ENCODE assay signal across 25 cellular contexts in genomic region chr6:25981529-25982263, GRCh38. TPM values are rescaled to one million over a fixed set of nuclear protein-coding genes. Genes with fewer than 3 reads are reported as not detected.
DNase-seq lines count a peak whose midpoint lies in the region; ATAC-seq lines count a peak whose summit lies in the region.
"Had no signal": no experiment of that assay in that cellular context is flagged by ENCODE, and none has a peak within 500 bp of the region (broad histone marks: within the 10 kb centered on the region; RNA-seq: fewer than 3 reads in every experiment).

No MANE protein-coding gene starts in this region.

- no peaks in the 10 kb centered on the region for H3K27me3 Mint-ChIP-seq in activated naive CD4-positive, alpha-beta T cell treated with anti-CD3 and anti-CD28 coated beads for 36 hours (ENCODE audit: low read depth)
- no peaks in the 10 kb centered on the region for H3K27me3 Mint-ChIP-seq in T-cell
- no peaks in the 10 kb centered on the region for H3K27me3 Mint-ChIP-seq in stimulated activated naive B cell treated with anti-CD40 and anti-IgM and Interleukin-4, amounts not matched to agents 10 μg/mL and 1 μg/mL and 100 μg/mL, for 72 hours

- CTCF ChIA-PET in activated naive CD4-positive, alpha-beta T cell treated with anti-CD3 and anti-CD28 coated beads for 36 hours (lab: Charles Lee), result interaction anchor here (1.3 to 3.2 kb wide), 3 partner anchors 10 to 13 kb away, joined by 4 to 16 read pairs (median 4); no protein-coding TSS in a partner anchor
- CTCF ChIA-PET in T-cell (lab: Charles Lee), result interaction anchor here (0.5 to 1.5 kb wide), 3 partner anchors 11 to 658 kb away, joined by 3 to 9 read pairs (median 3); no protein-coding TSS in a partner anchor

- H3K9me3 Mint-ChIP-seq in activated naive CD4-positive, alpha-beta T cell treated with anti-CD3 and anti-CD28 coated beads for 36 hours, result no peaks in the 10 kb centered on the region
- no peaks in the 10 kb centered on the region for H3K9me3 Mint-ChIP-seq in T-cell
- H3K9me3 Mint-ChIP-seq in stimulated activated naive B cell treated with anti-CD40 and anti-IgM and Interleukin-4, amounts not matched to agents 10 μg/mL and 1 μg/mL and 100 μg/mL, for 72 hours, result no peaks in the 10 kb centered on the region
- H3K9me3 Mint-ChIP-seq: CD14-positive monocyte had no signal

- peak overlapping the region; percentile 17 for H3K27ac Mint-ChIP-seq in activated naive CD4-positive, alpha-beta T cell treated with anti-CD3 and anti-CD28 coated beads for 36 hours
- H3K27ac Mint-ChIP-seq in T-cell, result peak overlapping the region; percentile 11 to 50
- peak overlapping the region; percentile 63 for H3K27ac Mint-ChIP-seq in stimulated activated naive B cell treated with anti-CD40 and anti-IgM and Interleukin-4, amounts not matched to agents 10 μg/mL and 1 μg/mL and 100 μg/mL, for 72 hours

- ATAC-seq in T-cell (replicated peaks in 1 of 4) (no peak), GM21526 (IDR thresholded peaks at IDR 0.05; ENCODE audit: low FRiP score, unreplicated experiment) (no peak), GM21423 (IDR thresholded peaks at IDR 0.05; ENCODE audit: unreplicated experiment) (no peak)
- ATAC-seq in stimulated activated naive B cell treated with anti-CD40 and anti-IgM and Interleukin-4, amounts not matched to agents 10 μg/mL and 1 μg/mL and 100 μg/mL, for 72 hours (replicated peaks), result no peak
- ATAC-seq: gastrocnemius medialis, GM12878, pancreas, PC-3 had no signal

- peaks cover 57% of the 10 kb centered on the region for H3K36me3 Mint-ChIP-seq in activated naive CD4-positive, alpha-beta T cell treated with anti-CD3 and anti-CD28 coated beads for 36 hours (ENCODE audit: low read depth)
- H3K36me3 Mint-ChIP-seq in T-cell, result peaks cover 52% of the 10 kb centered on the region
- peaks cover 63 to 69% of the 10 kb centered on the region in 2 donors for H3K36me3 Mint-ChIP-seq in stimulated activated naive B cell treated with anti-CD40 and anti-IgM and Interleukin-4, amounts not matched to agents 10 μg/mL and 1 μg/mL and 100 μg/mL, for 72 hours

- POLR2A ChIA-PET in T-cell (lab: Charles Lee), result interaction anchor here in 1 of 2 donors (1.0 kb wide), 1 partner anchor 39 kb away, joined by 3 read pairs; a partner anchor contains a TSS

- peaks cover 23% of the 10 kb centered on the region for H3K4me1 Mint-ChIP-seq in activated naive CD4-positive, alpha-beta T cell treated with anti-CD3 and anti-CD28 coated beads for 36 hours (ENCODE audit: low read depth)
- peaks cover 12 to 18% (median 18%) of the 10 kb centered on the region in 3 donors for H3K4me1 Mint-ChIP-seq in T-cell
- peaks cover 7 to 62% of the 10 kb centered on the region in 2 donors for H3K4me1 Mint-ChIP-seq in stimulated activated naive B cell treated with anti-CD40 and anti-IgM and Interleukin-4, amounts not matched to agents 10 μg/mL and 1 μg/mL and 100 μg/mL, for 72 hours

- no peak overlapping the region for H3K4me3 Mint-ChIP-seq in activated naive CD4-positive, alpha-beta T cell treated with anti-CD3 and anti-CD28 coated beads for 36 hours
- H3K4me3 Mint-ChIP-seq in T-cell, result no peak overlapping the region
- H3K4me3 Mint-ChIP-seq in stimulated activated naive B cell treated with anti-CD40 and anti-IgM and Interleukin-4, amounts not matched to agents 10 μg/mL and 1 μg/mL and 100 μg/mL, for 72 hours, result no peak overlapping the region
- H3K4me3 Mint-ChIP-seq: CD14-positive monocyte had no signal

- no peak for DNase-seq in activated naive CD4-positive, alpha-beta T cell treated with anti-CD3 and anti-CD28 coated beads for 36 hours
- DNase-seq in activated naive CD4-positive, alpha-beta T cell (lab: John Stamatoyannopoulos, UW), result no peak
- DNase-seq in T-cell (no peak), foreskin melanocyte (peak; percentile 60), NCI-H446 treated with DMSO at 0.1 percent for 48 hours (lab: John Stamatoyannopoulos, UW) (no peak)
- no peak for DNase-seq in stimulated activated naive B cell treated with anti-CD40 and anti-IgM and Interleukin-4, amounts not matched to agents 10 μg/mL and 1 μg/mL and 100 μg/mL, for 72 hours
- DNase-seq: anterior cingulate cortex, caudate nucleus, gastrocnemius medialis, IMR-90, kidney glomerular epithelial cell, mammary epithelial cell, MG63, NCI-H1436 treated with DMSO at 0.1 percent for 48 hours, NCI-H2171, pancreas, PC-3, SIG-M5 had no signal

- intact Hi-C loops in activated naive CD4-positive, alpha-beta T cell treated with anti-CD3 and anti-CD28 coated beads for 36 hours (cut with micrococcal nuclease), result no loop called here

RNA-seq across cellular contexts. Expression of gene TRIM38, which starts 19.1 kb away (rescaled TPM):
- 10 to 100 TPM; 19.1 to 19.7 TPM for total RNA-seq in activated naive CD4-positive, alpha-beta T cell treated with anti-CD3 and anti-CD28 coated beads for 36 hours
- total RNA-seq in T-cell, result 10 to 100 TPM; 20.5 to 29.3 (median 26.2) TPM

RNA-seq across cellular contexts. Expression of gene SLC17A2, which starts 51.2 kb away (rescaled TPM):
- under 1 TPM; 0.07 to 0.14 TPM for total RNA-seq in activated naive CD4-positive, alpha-beta T cell treated with anti-CD3 and anti-CD28 coated beads for 36 hours
- not detected for total RNA-seq in T-cell
- total RNA-seq: GM12878; H1; IMR-90; mammary epithelial cell; PC-3; T-helper 1 cell treated with Interleukin-12 subunit alpha and Interleukin-12 subunit beta and Interleukin-4 antibody, amounts not matched to agents 30 ng/mL and 1 ng/mL, for 36 hours; thoracic aorta had no signal
